3 cellular contexts compared by ENCODE assay signal in the genomic region with DNA sequence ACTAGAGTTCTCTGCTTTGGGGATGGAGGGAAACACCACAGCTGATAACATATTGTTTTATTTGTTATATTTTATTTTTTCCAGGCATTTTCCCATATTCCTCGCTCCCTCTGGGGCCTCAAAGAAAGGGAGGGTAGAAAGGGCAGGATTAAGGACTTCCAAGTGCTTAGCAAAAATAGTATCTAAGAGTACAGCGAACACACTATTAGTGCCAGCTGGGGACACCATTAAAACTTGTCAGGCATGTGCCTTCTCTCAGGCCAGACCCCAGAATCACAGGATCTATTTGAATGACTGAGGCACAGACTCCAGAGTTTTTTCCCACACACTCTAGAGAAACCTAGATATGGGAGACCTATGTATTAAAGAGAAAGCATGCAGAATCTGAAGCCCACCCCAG.
"Had no signal": no experiment of that assay in that cellular context is flagged by ENCODE, and none has a peak within 500 bp of the region (broad histone marks: within the 10 kb centered on the region; RNA-seq: fewer than 3 reads in every experiment).

No MANE protein-coding gene starts in this region.

- ATAC-seq: GM12878 had no signal

- H3K4me3 ChIP-seq: GM12878 had no signal

- DNase-seq: GDM1, GF-D8 had no signal
